Comparison of ENCODE assay signal across 20 cellular contexts in the genomic region with DNA sequence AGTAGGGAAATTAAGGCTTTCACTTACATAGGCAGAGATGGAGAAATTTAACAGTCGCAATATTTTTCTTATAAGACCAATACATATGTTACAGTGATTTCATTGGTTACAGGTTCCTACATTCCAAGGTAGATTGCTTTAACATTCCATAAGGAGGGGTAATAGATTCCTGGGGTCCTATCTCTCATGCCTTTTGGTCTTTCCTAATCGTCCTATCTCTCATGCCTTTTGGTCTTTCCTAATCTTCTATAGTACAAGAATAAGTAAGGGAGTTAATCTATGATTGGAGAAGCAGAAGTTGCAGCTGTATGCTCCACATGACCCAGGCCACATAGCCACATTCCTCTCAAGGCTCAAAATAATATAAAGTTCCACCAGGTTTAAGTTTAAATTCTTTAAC.
A peak's percentile ranks its signal among the peaks of the same experiment; 100 is the strongest.
DNase-seq lines count a peak whose midpoint lies in the region; ATAC-seq and TF ChIP-seq lines count a peak whose summit lies in the region.
"Had no signal": no experiment of that assay in that cellular context is flagged by ENCODE, and none has a peak within 500 bp of the region (broad histone marks: within the 10 kb centered on the region; RNA-seq: fewer than 3 reads in every experiment).

No MANE protein-coding gene starts in this region.

- 0 out of 2 replicates have a peak overlapping the region, but pooled peaks have one; percentile 43 for H3K27ac Mint-ChIP-seq in HFFc6
- no peak overlapping the region for H3K27ac Mint-ChIP-seq in activated CD8-positive, alpha-beta T cell treated with anti-CD3 and anti-CD28 coated beads, Interleukin-2, amount 10 ng/mL, durations not matched to agents 7 days and 5 days

- POLR2A ChIA-PET in activated CD8-positive, alpha-beta T cell treated with anti-CD3 and anti-CD28 coated beads, Interleukin-2, amount 10 ng/mL, durations not matched to agents 7 days and 5 days (lab: Charles Lee), result no interaction called here

- H3K9me3 Mint-ChIP-seq in HFFc6, result no peaks in the 10 kb centered on the region
- H3K9me3 Mint-ChIP-seq in activated CD8-positive, alpha-beta T cell treated with anti-CD3 and anti-CD28 coated beads, Interleukin-2, amount 10 ng/mL, durations not matched to agents 7 days and 5 days (ENCODE audit: insufficient read depth), result no peaks in the 10 kb centered on the region

- peaks cover 54% of the 10 kb centered on the region for H3K4me1 Mint-ChIP-seq in HFFc6 (ENCODE audit: low read depth)
- no peaks in the 10 kb centered on the region for H3K4me1 Mint-ChIP-seq in activated CD8-positive, alpha-beta T cell treated with anti-CD3 and anti-CD28 coated beads, Interleukin-2, amount 10 ng/mL, durations not matched to agents 7 days and 5 days (ENCODE audit: low read depth)

- H3K27me3 Mint-ChIP-seq in HFFc6 (ENCODE audit: insufficient read depth), result no peaks in the 10 kb centered on the region
- peaks cover 4% of the 10 kb centered on the region for H3K27me3 Mint-ChIP-seq in activated CD8-positive, alpha-beta T cell treated with anti-CD3 and anti-CD28 coated beads, Interleukin-2, amount 10 ng/mL, durations not matched to agents 7 days and 5 days (ENCODE audit: low read depth)

- no peak for TF ChIP-seq CTCF in HFFc6 (IDR thresholded peaks at IDR 0.05)
- no peak for TF ChIP-seq CTCF in fibroblast of the aortic adventitia (IDR thresholded peaks at IDR 0.05; ENCODE audit: insufficient read depth, low read length)

- peaks cover 10% of the 10 kb centered on the region for H3K36me3 Mint-ChIP-seq in HFFc6 (ENCODE audit: low read depth)
- no peaks in the 10 kb centered on the region for H3K36me3 Mint-ChIP-seq in activated CD8-positive, alpha-beta T cell treated with anti-CD3 and anti-CD28 coated beads, Interleukin-2, amount 10 ng/mL, durations not matched to agents 7 days and 5 days (ENCODE audit: low read depth)
- H3K36me3 Mint-ChIP-seq: CD14-positive monocyte had no signal

- CTCF ChIA-PET in activated CD8-positive, alpha-beta T cell treated with anti-CD3 and anti-CD28 coated beads, Interleukin-2, amount 10 ng/mL, durations not matched to agents 7 days and 5 days (lab: Charles Lee), result no interaction called here

- no peak for ATAC-seq in activated CD8-positive, alpha-beta T cell treated with anti-CD3 and anti-CD28 coated beads, Interleukin-2, amount 10 ng/mL, durations not matched to agents 7 days and 5 days
- ATAC-seq in HG03432 (IDR thresholded peaks at IDR 0.05; ENCODE audit: unreplicated experiment), result no peak
- ATAC-seq: PC-3 had no signal

- no peak overlapping the region for H3K4me3 Mint-ChIP-seq in HFFc6
- no peak overlapping the region for H3K4me3 Mint-ChIP-seq in activated CD8-positive, alpha-beta T cell treated with anti-CD3 and anti-CD28 coated beads, Interleukin-2, amount 10 ng/mL, durations not matched to agents 7 days and 5 days

- no peak overlapping the region for H3K4me3 ChIP-seq in fibroblast of the aortic adventitia (ENCODE audit: low read depth, low read length)

- no peak for DNase-seq in HFFc6
- DNase-seq in OCI-M1 (lab: John Stamatoyannopoulos, UW), result peak; percentile 4
- peak; percentile 23 for DNase-seq in fibroblast of the aortic adventitia (ENCODE audit: low read depth)
- DNase-seq in renal cortical epithelial cell (ENCODE audit: low read depth), result peak; percentile 17
- DNase-seq in NCI-H345 (lab: John Stamatoyannopoulos, UW), result no peak
- DNase-seq in activated CD8-positive, alpha-beta T cell treated with anti-CD3 and anti-CD28 coated beads, Interleukin-2, amount 10 ng/mL, durations not matched to agents 7 days and 5 days, result no peak
- no peak for DNase-seq in stimulated activated naive CD4-positive, alpha-beta T cell treated with Interleukin-2 at 50 U/mL for 16 hours (lab: John Stamatoyannopoulos, UW)
- DNase-seq: DND-41, NCI-H1048, NCI-H1436, NCI-H2029, NCI-H446 treated with DMSO at 0.1 percent for 48 hours, NCI-H69, PC-3, RPMI8226, SHP77 treated with DMSO at 0.1 percent for 48 hours, SK-N-SH, T-helper 1 cell had no signal

Comparison
In these comparisons a context has a peak if more than half of its experiments do, and no peak if none do; other contexts are left out.
1. DNase-seq: peak in OCI-M1 (single experiment), fibroblast of the aortic adventitia (single experiment) and renal cortical epithelial cell (single experiment); none in HFFc6 (single experiment), NCI-H345 (single experiment), activated CD8-positive, alpha-beta T cell treated with anti-CD3 and anti-CD28 coated beads, Interleukin-2, amount 10 ng/mL, durations not matched to agents 7 days and 5 days (single experiment) and stimulated activated naive CD4-positive, alpha-beta T cell treated with Interleukin-2 at 50 U/mL for 16 hours (single experiment).